9 cellular contexts compared by ENCODE assay signal in genomic region chr1:183543619-183544204, GRCh38. TPM values are rescaled to one million over a fixed set of nuclear protein-coding genes. Genes with fewer than 3 reads are reported as not detected.
DNase-seq lines count a peak whose midpoint lies in the region; ATAC-seq and TF ChIP-seq lines count a peak whose summit lies in the region.
"Had no signal": no experiment of that assay in that cellular context is flagged by ENCODE, and none has a peak within 500 bp of the region (broad histone marks: within the 10 kb centered on the region; RNA-seq: fewer than 3 reads in every experiment).

No MANE protein-coding gene starts in this region.

- H3K4me1 Mint-ChIP-seq in stimulated activated naive B cell treated with anti-CD40 and anti-IgM and Interleukin-4, amounts not matched to agents 10 μg/mL and 1 μg/mL and 100 μg/mL, for 72 hours = peaks cover 14 to 42% of the 10 kb centered on the region in 2 donors

- ATAC-seq in stimulated activated naive B cell treated with anti-CD40 and anti-IgM and Interleukin-4, amounts not matched to agents 10 μg/mL and 1 μg/mL and 100 μg/mL, for 72 hours (replicated peaks) = peak; percentile 70 to 88
- no peak for ATAC-seq in GM18870 (IDR thresholded peaks at IDR 0.05; ENCODE audit: unreplicated experiment)

- peaks cover 54 to 57% of the 10 kb centered on the region in 2 donors for H3K36me3 Mint-ChIP-seq in stimulated activated naive B cell treated with anti-CD40 and anti-IgM and Interleukin-4, amounts not matched to agents 10 μg/mL and 1 μg/mL and 100 μg/mL, for 72 hours

- no peak overlapping the region for H3K4me3 ChIP-seq in ascending aorta
- H3K4me3 ChIP-seq: BLaER1 had no signal

- H3K27ac Mint-ChIP-seq in stimulated activated naive B cell treated with anti-CD40 and anti-IgM and Interleukin-4, amounts not matched to agents 10 μg/mL and 1 μg/mL and 100 μg/mL, for 72 hours = peak overlapping the region; percentile 0

- no peaks in the 10 kb centered on the region for H3K27me3 ChIP-seq in ascending aorta
- H3K27me3 ChIP-seq: BLaER1 had no signal

- H3K27ac ChIP-seq in ascending aorta = no peak overlapping the region
- H3K27ac ChIP-seq: BLaER1 had no signal

- no peaks in the 10 kb centered on the region for H3K4me1 ChIP-seq in ascending aorta

- intact Hi-C loops in ascending aorta (cut with DNase I) = loop anchor here (1.0 to 2.0 kb wide), 2 partner anchors 37 to 73 kb away; no protein-coding TSS in a partner anchor

- H3K9me3 Mint-ChIP-seq in stimulated activated naive B cell treated with anti-CD40 and anti-IgM and Interleukin-4, amounts not matched to agents 10 μg/mL and 1 μg/mL and 100 μg/mL, for 72 hours = no peaks in the 10 kb centered on the region

- H3K27me3 Mint-ChIP-seq in stimulated activated naive B cell treated with anti-CD40 and anti-IgM and Interleukin-4, amounts not matched to agents 10 μg/mL and 1 μg/mL and 100 μg/mL, for 72 hours = no peaks in the 10 kb centered on the region

- TF ChIP-seq CTCF in ascending aorta (IDR thresholded peaks at IDR 0.05) = peak in 2 of 3 experiments; percentile 48 to 56

- H3K4me3 Mint-ChIP-seq in stimulated activated naive B cell treated with anti-CD40 and anti-IgM and Interleukin-4, amounts not matched to agents 10 μg/mL and 1 μg/mL and 100 μg/mL, for 72 hours = no peak overlapping the region

- H3K36me3 ChIP-seq in ascending aorta = peaks cover 56 to 78% of the 10 kb centered on the region in 2 donors

- H3K9me3 ChIP-seq in ascending aorta = no peaks in the 10 kb centered on the region
- H3K9me3 ChIP-seq: BLaER1 had no signal

- peak; percentile 38 for DNase-seq in NCI-H1092 treated with DMSO at 0.1 percent for 48 hours (lab: John Stamatoyannopoulos, UW)
- no peak for DNase-seq in NCI-H1092 (lab: John Stamatoyannopoulos, UW)
- DNase-seq in H4 (ENCODE audit: low spot score) = peak; percentile 58
- peak; percentile 58 for DNase-seq in NCI-H2227 (lab: John Stamatoyannopoulos, UW; ENCODE audit: unreplicated experiment)
- no peak for DNase-seq in ascending aorta (ENCODE audit: low spot score in 2 of 2)
- DNase-seq in iPS-NIHi11 (ENCODE audit: low spot score) = peak; percentile 38
- DNase-seq in stimulated activated naive B cell treated with anti-CD40 and anti-IgM and Interleukin-4, amounts not matched to agents 10 μg/mL and 1 μg/mL and 100 μg/mL, for 72 hours = no peak

RNA-seq across cellular contexts. Expression of gene NCF2, which starts 46.5 kb away (rescaled TPM):
- total RNA-seq in H4 (2014; rRNA removed; shearing (Covaris generic)) = 4.1 and 10.2 TPM in 2 replicates
- 9.8 TPM for total RNA-seq in ascending aorta

Comparison
In these comparisons a context has a peak if more than half of its experiments do, and no peak if none do; other contexts are left out.
1. DNase-seq: peak in NCI-H1092 treated with DMSO at 0.1 percent for 48 hours (single experiment), H4 (single experiment), NCI-H2227 (single experiment) and iPS-NIHi11 (single experiment); none in NCI-H1092 (single experiment), ascending aorta (0 of 2) and stimulated activated naive B cell treated with anti-CD40 and anti-IgM and Interleukin-4, amounts not matched to agents 10 μg/mL and 1 μg/mL and 100 μg/mL, for 72 hours (single experiment).